ENCODE assay signal across 8 cellular contexts in the genomic region with DNA sequence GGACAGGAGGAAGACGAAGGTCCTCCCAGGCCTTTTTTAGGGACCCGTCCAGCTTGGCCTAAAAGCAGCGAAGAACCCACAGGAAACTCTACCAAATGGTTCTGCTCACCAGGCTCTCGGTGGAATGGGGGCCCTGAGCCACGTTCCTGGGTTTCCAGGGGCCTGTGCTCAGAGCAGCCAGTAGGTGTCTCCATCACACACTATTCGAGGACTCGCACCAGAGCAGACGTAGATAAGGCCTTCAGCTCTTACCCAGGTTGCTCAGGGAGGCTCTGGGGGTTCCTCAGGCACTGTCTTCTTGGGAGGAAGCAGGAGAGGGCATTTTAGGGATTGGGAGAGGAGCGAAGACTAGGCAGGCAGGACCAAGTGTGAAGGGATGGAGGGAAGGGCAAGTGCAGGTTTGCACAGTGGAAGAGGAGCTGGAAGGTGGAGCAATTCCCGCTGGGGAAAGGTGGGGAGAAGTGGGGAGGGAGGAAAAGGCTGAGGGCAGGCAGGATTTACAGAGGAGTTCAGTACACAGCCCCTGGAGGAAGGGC.
DNase-seq lines count a peak whose midpoint lies in the region; ATAC-seq and TF ChIP-seq lines count a peak whose summit lies in the region.

No MANE protein-coding gene starts in this region.

- peak; percentile 88 for ATAC-seq in Right ventricle myocardium inferior

- no peak overlapping the region for H3K9ac ChIP-seq in neural progenitor cell

- no peak overlapping the region for H3K4me2 ChIP-seq in neural progenitor cell

- H3K9me3 Mint-ChIP-seq in neural progenitor cell, result peaks cover under 1% of the 10 kb centered on the region

- peaks cover 0 to 18% (median 0%) of the 10 kb centered on the region in 4 donors for H3K4me1 ChIP-seq in Peyer's patch
- peaks cover 5% of the 10 kb centered on the region for H3K4me1 ChIP-seq in neural progenitor cell

- no peaks in the 10 kb centered on the region for H3K79me2 ChIP-seq in neural progenitor cell (ENCODE audit: low read depth)

- H3K36me3 ChIP-seq in Peyer's patch, result no peaks in the 10 kb centered on the region
- H3K36me3 ChIP-seq in neural progenitor cell, result no peaks in the 10 kb centered on the region

- H3K4me3 ChIP-seq in Peyer's patch (no peak overlapping the region), fibroblast of the aortic adventitia (ENCODE audit: low read depth, low read length) (no peak overlapping the region), neural progenitor cell (no peak overlapping the region)

- in situ Hi-C loops in KBM-7 (cut with MboI; ENCODE audit: low pct_unique_long_range_greater_than_20kb, low sequenced_read_pairs), result no loop called here

- H3K27me3 ChIP-seq in Peyer's patch (no peaks in the 10 kb centered on the region), neural progenitor cell (no peaks in the 10 kb centered on the region)

- H3K9me3 ChIP-seq in Peyer's patch, result no peaks in the 10 kb centered on the region
- H3K9me3 ChIP-seq in neural progenitor cell (ENCODE audit: low read depth), result no peaks in the 10 kb centered on the region

- no peaks in the 10 kb centered on the region for H3F3A ChIP-seq in neural progenitor cell (ENCODE audit: low read depth)

- no peak overlapping the region for H3K27ac Mint-ChIP-seq in neural progenitor cell

- TF ChIP-seq POLR2A in Peyer's patch (IDR thresholded peaks at IDR 0.05), result no peak

- H3K27ac ChIP-seq in Peyer's patch (peak overlapping the region in 2 of 4 donors; percentile 22 to 27), neural progenitor cell (no peak overlapping the region), substantia nigra (ENCODE audit: low read depth, low read length, poor library complexity, severe bottlenecking) (no peak overlapping the region)

- TF ChIP-seq CTCF in Peyer's patch (IDR thresholded peaks at IDR 0.05), result peak in 4 of 6 experiments; percentile 61 to 89 (median 83)
- peak; percentile 90 for TF ChIP-seq CTCF in fibroblast of the aortic adventitia (IDR thresholded peaks at IDR 0.05; ENCODE audit: insufficient read depth, low read length)
- peak; percentile 85 for TF ChIP-seq CTCF in neural progenitor cell (IDR thresholded peaks at IDR 0.05)

- peaks cover 2% of the 10 kb centered on the region for H3K27me3 Mint-ChIP-seq in neural progenitor cell (ENCODE audit: insufficient read depth, low read depth)

- H3K4me3 Mint-ChIP-seq in neural progenitor cell, result no peak overlapping the region

- DNase-seq in Right ventricle myocardium inferior (ENCODE audit: missing footprints) (no peak), cardiac septum (ENCODE audit: low spot score) (no peak), KBM-7 (peak; percentile 54), Peyer's patch (peak; percentile 31 to 75 (median 72)), activated T-helper 1 cell treated with Interleukin-2 at 50 U/mL for 16 hours (ENCODE audit: low read depth) (peak; percentile 30), fibroblast of the aortic adventitia (ENCODE audit: low read depth) (peak; percentile 80), neural progenitor cell (ENCODE audit: low spot score) (peak; percentile 83), substantia nigra (lab: John Stamatoyannopoulos, UW) (peak in 38 of 49 donors; percentile 2 to 55 (median 21))

- H3K4me1 Mint-ChIP-seq in neural progenitor cell, result peaks cover 44% of the 10 kb centered on the region

- H3K36me3 Mint-ChIP-seq in neural progenitor cell, result no peaks in the 10 kb centered on the region

- intact Hi-C loops in Right ventricle myocardium inferior (cut with DNase I) (loop anchor here (5.0 to 10.0 kb wide), 2 partner anchors 261 to 873 kb away; no protein-coding TSS in a partner anchor), cardiac septum (cut with DNase I) (loop anchor here (5.0 to 10.0 kb wide), 2 partner anchors 381 to 873 kb away; no protein-coding TSS in a partner anchor)

- H4K20me1 ChIP-seq in neural progenitor cell (ENCODE audit: low read depth), result no peaks in the 10 kb centered on the region

- peak overlapping the region; percentile 91 for H2AFZ ChIP-seq in neural progenitor cell (replicated peaks)

Comparison
In these comparisons a context has a peak if more than half of its experiments do, and no peak if none do; other contexts are left out.
1. DNase-seq: peak in KBM-7 (single experiment), Peyer's patch (3 of 3), activated T-helper 1 cell treated with Interleukin-2 at 50 U/mL for 16 hours (single experiment), fibroblast of the aortic adventitia (single experiment), neural progenitor cell (single experiment) and substantia nigra (38 of 49); none in Right ventricle myocardium inferior (single experiment) and cardiac septum (single experiment).
2. Peak in every context shown above with its lines, with median percentiles within 50 percentile points of each other: CTCF ChIP-seq.